Comparison of ENCODE assay signal across 8 cellular contexts in genomic region chr6:139027620-139028182, GRCh38. TPM values are rescaled to one million over a fixed set of nuclear protein-coding genes. Genes with fewer than 3 reads are reported as not detected.
DNase-seq lines count a peak whose midpoint lies in the region; ATAC-seq, FAIRE-seq and TF ChIP-seq lines count a peak whose summit lies in the region.

No MANE protein-coding gene starts in this region.

- H2AFZ ChIP-seq in KMS-11 (ENCODE audit: low read depth) (peak overlapping the region; percentile 82), K562 (ENCODE audit: low read depth, low read length) (no peak overlapping the region)

- no peak for TF ChIP-seq EP300 in K562 (IDR thresholded peaks at IDR 0.05; ENCODE audit: low read length)

- H3K36me3 ChIP-seq in KMS-11 (ENCODE audit: insufficient read depth) (no peaks in the 10 kb centered on the region), K562 (ENCODE audit: control insufficient read depth, insufficient read depth, low read length) (no peaks in the 10 kb centered on the region)

- CTCF ChIA-PET in K562 (lab: Yijun Ruan, JAX; ENCODE audit: low intra/inter-chr PET ratio), result interaction anchor here (0.7 kb wide), 1 partner anchor 593 kb away, joined by 3 read pairs; no protein-coding TSS in a partner anchor

- no TSS peak for BruUV-seq in K562 (replicated peaks; lab: Mats Ljungman, UMichigan)

- H3K9me1 ChIP-seq in K562 (ENCODE audit: control insufficient read depth, insufficient read depth, low read length), result no peaks in the 10 kb centered on the region

- TF ChIP-seq RAD21 in K562 (CRISPR knock-in tag; conservative IDR thresholded peaks at IDR 0.05 in 1 of 2, IDR thresholded peaks at IDR 0.05 in 1 of 2), result no peak

- H4K20me1 ChIP-seq in KMS-11 (ENCODE audit: insufficient read depth) (no peaks in the 10 kb centered on the region), K562 (replicated peaks; ENCODE audit: control insufficient read depth, insufficient read depth, low read length) (peaks cover 2% of the 10 kb centered on the region; the same call in 1 of the 2 replicates)

- 36% methylated on average over 10 of the region's 10 CpGs for WGBS in K562 (ENCODE audit: insufficient coverage, low coverage, missing lambda C conversion rate)

- TF ChIP-seq CTCF in KMS-11 (conservative IDR thresholded peaks at IDR 0.05; ENCODE audit: low read depth, low read length) (no peak), K562 (IDR thresholded peaks at IDR 0.05 in 2 of 3, conservative IDR thresholded peaks at IDR 0.05 in 1 of 3; ENCODE audit: insufficient read depth in 2 of 3, low read depth in 1 of 3, low read length in 3 of 3) (no peak)

- peak; percentile 21 for TF ChIP-seq POLR2A in GM15510 (IDR thresholded peaks at IDR 0.05; ENCODE audit: borderline replicate concordance, extremely low read depth, insufficient read length)
- no peak for TF ChIP-seq POLR2A in K562 (conservative IDR thresholded peaks at IDR 0.05)

- ATAC-seq in K562, result 0 out of 3 replicates have a peak, but pooled peaks have one; percentile 16
- peak; percentile 71 for ATAC-seq in left lobe of liver
- ATAC-seq in HG03342 (IDR thresholded peaks at IDR 0.05; ENCODE audit: unreplicated experiment), result no peak

- H3K27me3 ChIP-seq in KMS-11 (ENCODE audit: insufficient read depth, low read depth), result no peaks in the 10 kb centered on the region
- H3K27me3 ChIP-seq in K562 (ENCODE audit: control insufficient read depth in 2 of 2, insufficient read depth in 2 of 2, low read length in 2 of 2), result peaks cover 34 to 47% of the 10 kb centered on the region in 2 experiments

- H3K79me2 ChIP-seq in KMS-11 (ENCODE audit: insufficient read depth, low read depth) (peaks cover 11% of the 10 kb centered on the region; the same call in 1 of the 2 replicates), K562 (ENCODE audit: control insufficient read depth, insufficient read depth, low read length) (no peaks in the 10 kb centered on the region)

- DNase-seq in SK-N-DZ (ENCODE audit: low spot score), result peak; percentile 51
- no peak for DNase-seq in K562 (ENCODE audit: extremely low read depth in 1 of 4, low spot score in 3 of 4)
- peak; percentile 79 for DNase-seq in left lobe of liver (ENCODE audit: low spot score)
- peak in 2 of 3 donors; percentile 28 to 40 for DNase-seq in stimulated activated CD4-positive, alpha-beta T cell treated with anti-CD3 and anti-CD28 coated beads, TNF-alpha, amount 100 ng/mL, for 48 hours (ENCODE audit: low read depth in 3 of 3)
- DNase-seq in H4 (ENCODE audit: low spot score), result no peak

- no peaks in the 10 kb centered on the region for H3K9me3 ChIP-seq in K562 (replicated peaks; ENCODE audit: control insufficient read depth, insufficient read depth, low read depth, low read length)

- H3K4me2 ChIP-seq in KMS-11 (peak overlapping the region; percentile 76), K562 (ENCODE audit: insufficient read depth, low read length) (no peak overlapping the region)

- H3K4me3 ChIP-seq in KMS-11 (IDR thresholded peaks at IDR 0.05; ENCODE audit: insufficient read depth, low read depth, low read length) (no peak overlapping the region), K562 (no peak overlapping the region)

- H3K4me1 ChIP-seq in KMS-11 (ENCODE audit: low read depth, poor library complexity, severe bottlenecking) (peaks cover 11% of the 10 kb centered on the region), K562 (replicated peaks in 1 of 2; ENCODE audit: control insufficient read depth in 2 of 2, insufficient read depth in 2 of 2, low read length in 2 of 2) (peaks cover 0 to 11% of the 10 kb centered on the region in 2 experiments; a peak in 2 of 5 replicates)

- POLR2A ChIA-PET in K562 (lab: Yijun Ruan, JAX), result interaction anchor here (0.5 kb wide), 1 partner anchor 43 kb away, joined by 3 read pairs; no protein-coding TSS in a partner anchor

- H3K9ac ChIP-seq in KMS-11, result peak overlapping the region; percentile 79
- no peak overlapping the region for H3K9ac ChIP-seq in K562 (ENCODE audit: insufficient read depth in 1 of 2, low read depth in 2 of 2, low read length in 2 of 2)

- intact Hi-C loops in K562 (cut with micrococcal nuclease), result no loop called here

- no peak for FAIRE-seq in K562 (lab: Jason Lieb, UNC)

- in situ Hi-C loops in K562 (cut with MboI), result no loop called here

- peak overlapping the region; percentile 54 for H3K27ac ChIP-seq in KMS-11
- H3K27ac ChIP-seq in K562 (ENCODE audit: extremely low read depth, low read depth, low read length), result no peak overlapping the region

TF ChIP-seq in K562, 482 proteins besides CTCF, POLR2A, EP300 and RAD21 (continues in another document):
- TF ChIP-seq ZNF512 (tag; IDR thresholded peaks at IDR 0.05) (no peak), ZNF12 (CRISPR knock-in tag; IDR thresholded peaks at IDR 0.05) (no peak), MIER1 (IDR thresholded peaks at IDR 0.05; ENCODE audit: low read depth) (no peak), ZNF282 (CRISPR knock-in tag; IDR thresholded peaks at IDR 0.05) (no peak), ZKSCAN3 (CRISPR knock-in tag; IDR thresholded peaks at IDR 0.05) (no peak), HINFP (tag; conservative IDR thresholded peaks at IDR 0.05; ENCODE audit: low read depth) (no peak)

RNA-seq across cellular contexts. Expression of gene ABRACL, which starts 0.8 kb away (rescaled TPM):
- polyA plus RNA-seq in SK-N-DZ (2014; cell fraction: cytosol; rRNA removed), result 51.9 and 55.9 TPM in 2 replicates
- polyA plus RNA-seq in SK-N-DZ (2014; cell fraction: nucleus; rRNA removed), result 24.0 and 26.2 TPM in 2 replicates
- 1.1 TPM in 1 of 2 replicates, not detected in the other for total RNA-seq in K562 (2011; cell fraction: chromatin; rRNA removed; ENCODE audit: low replicate concordance)
- not detected in 2 replicates for total RNA-seq in K562 (2011; cell fraction: nucleolus; rRNA removed)
- total RNA-seq in K562 (2011; cell fraction: nucleoplasm; rRNA removed), result not detected in 2 replicates
- total RNA-seq in K562 (2014; rRNA removed), result 0.98 and 1.4 TPM in 2 replicates
- total RNA-seq in K562 (2014; rRNA removed; fragmentation: Illumina TruSeq; extraction: Trizol), result 1.9 and 2.1 TPM in 2 replicates
- 2.0 and 2.3 TPM in 2 replicates for total RNA-seq in K562 (2015; rRNA removed; fragmentation: Illumina TruSeq; extraction: Trizol)
- 1.4 and 1.5 TPM in 2 replicates for total RNA-seq in K562 (2021)
- polyA plus RNA-seq in K562 (2011; rRNA removed), result 3.0 and 6.1 TPM in 2 replicates
- 1.2 and 4.4 TPM in 2 replicates for polyA plus RNA-seq in K562 (2011; cell fraction: cytosol; rRNA removed)
- polyA plus RNA-seq in K562 (2011; cell fraction: nucleus; rRNA removed), result 0.21 and 1.4 TPM in 2 replicates
- polyA plus RNA-seq in K562 (2012), result 3.2 and 3.4 TPM in 2 replicates
- polyA plus RNA-seq in K562 (2014; fragmentation: Illumina TruSeq; extraction: Trizol), result 1.6 TPM in 2 replicates
- polyA plus RNA-seq in K562 (2014; fragmentation: Nextera tagmentation; extraction: Ambion mirVana), result 1 to 10 TPM; 3.8 to 5.2 TPM
- polyA plus RNA-seq in K562 (2014; rRNA removed), result 1.1 and 1.3 TPM in 2 replicates
- 1.4 and 5.4 TPM in 2 replicates for polyA minus RNA-seq in K562 (2011; rRNA and poly(A)+ RNA removed)
- polyA minus RNA-seq in K562 (2011; cell fraction: cytosol; rRNA and poly(A)+ RNA removed), result 1.7 and 2.8 TPM in 2 replicates
- 0.89 TPM in 1 of 2 replicates, not detected in the other for polyA minus RNA-seq in K562 (2011; cell fraction: nucleus; rRNA and poly(A)+ RNA removed)
- 49.8 TPM for total RNA-seq in left lobe of liver
- total RNA-seq in H4 (2014; rRNA removed; shearing (Covaris generic)), result 53.1 and 68.9 TPM in 2 replicates

RNA-seq across cellular contexts. Expression of gene REPS1, which starts 39.6 kb away (rescaled TPM):
- 36.7 and 38.4 TPM in 2 replicates for polyA plus RNA-seq in SK-N-DZ (2014; cell fraction: cytosol; rRNA removed)
- 34.3 and 46.3 TPM in 2 replicates for polyA plus RNA-seq in SK-N-DZ (2014; cell fraction: nucleus; rRNA removed)
- 31.0 and 93.7 TPM in 2 replicates for total RNA-seq in K562 (2011; cell fraction: chromatin; rRNA removed; ENCODE audit: low replicate concordance)
- total RNA-seq in K562 (2011; cell fraction: nucleolus; rRNA removed), result 14.3 and 16.2 TPM in 2 replicates
- total RNA-seq in K562 (2011; cell fraction: nucleoplasm; rRNA removed), result 25.8 and 46.0 TPM in 2 replicates
- total RNA-seq in K562 (2014; rRNA removed) (18.3 and 23.2 TPM in 2 replicates), K562 (2014; rRNA removed; fragmentation: Illumina TruSeq; extraction: Trizol) (31.2 and 32.5 TPM in 2 replicates), K562 (2015; rRNA removed; fragmentation: Illumina TruSeq; extraction: Trizol) (32.9 and 34.6 TPM in 2 replicates), K562 (2021) (29.3 and 30.0 TPM in 2 replicates), left lobe of liver (49.4 TPM)
- polyA plus RNA-seq in K562 (2011; rRNA removed) (27.8 and 30.8 TPM in 2 replicates), K562 (2014; fragmentation: Illumina TruSeq; extraction: Trizol) (30.5 and 36.0 TPM in 2 replicates), K562 (2014; fragmentation: Nextera tagmentation; extraction: Ambion mirVana) (10 to 100 TPM in 1 of 2 experiments, 1 to 10 TPM in 1; 7.9 to 11.4 TPM), K562 (2014; rRNA removed) (20.5 and 23.3 TPM in 2 replicates)
- 17.3 and 19.5 TPM in 2 replicates for polyA plus RNA-seq in K562 (2011; cell fraction: cytosol; rRNA removed)
- 27.8 and 28.9 TPM in 2 replicates for polyA plus RNA-seq in K562 (2011; cell fraction: nucleus; rRNA removed)
- 24.6 and 32.3 TPM in 2 replicates for polyA plus RNA-seq in K562 (2012)
- polyA minus RNA-seq in K562 (2011; rRNA and poly(A)+ RNA removed), result 46.6 and 46.9 TPM in 2 replicates
- polyA minus RNA-seq in K562 (2011; cell fraction: cytosol; rRNA and poly(A)+ RNA removed), result 14.6 and 43.4 TPM in 2 replicates
- polyA minus RNA-seq in K562 (2011; cell fraction: nucleus; rRNA and poly(A)+ RNA removed), result 19.9 and 37.9 TPM in 2 replicates
- 19.7 and 25.1 TPM in 2 replicates for total RNA-seq in H4 (2014; rRNA removed; shearing (Covaris generic))

Comparison
In these comparisons a context has a peak if more than half of its experiments do, and no peak if none do; other contexts are left out.
1. DNase-seq: peak in SK-N-DZ (single experiment), left lobe of liver (single experiment) and stimulated activated CD4-positive, alpha-beta T cell treated with anti-CD3 and anti-CD28 coated beads, TNF-alpha, amount 100 ng/mL, for 48 hours (2 of 3); none in K562 (0 of 4) and H4 (single experiment).
2. RNA of gene ABRACL, which starts 0.8 kb away (total RNA-seq): 53.1 to 68.9 TPM in H4 and 49.8 TPM in left lobe of liver (single experiment); 0.98 to 2.3 TPM in K562; every median in the first group is over 10 times any median in the second.